ENCODE assay signal across 19 cellular contexts in the genomic region with DNA sequence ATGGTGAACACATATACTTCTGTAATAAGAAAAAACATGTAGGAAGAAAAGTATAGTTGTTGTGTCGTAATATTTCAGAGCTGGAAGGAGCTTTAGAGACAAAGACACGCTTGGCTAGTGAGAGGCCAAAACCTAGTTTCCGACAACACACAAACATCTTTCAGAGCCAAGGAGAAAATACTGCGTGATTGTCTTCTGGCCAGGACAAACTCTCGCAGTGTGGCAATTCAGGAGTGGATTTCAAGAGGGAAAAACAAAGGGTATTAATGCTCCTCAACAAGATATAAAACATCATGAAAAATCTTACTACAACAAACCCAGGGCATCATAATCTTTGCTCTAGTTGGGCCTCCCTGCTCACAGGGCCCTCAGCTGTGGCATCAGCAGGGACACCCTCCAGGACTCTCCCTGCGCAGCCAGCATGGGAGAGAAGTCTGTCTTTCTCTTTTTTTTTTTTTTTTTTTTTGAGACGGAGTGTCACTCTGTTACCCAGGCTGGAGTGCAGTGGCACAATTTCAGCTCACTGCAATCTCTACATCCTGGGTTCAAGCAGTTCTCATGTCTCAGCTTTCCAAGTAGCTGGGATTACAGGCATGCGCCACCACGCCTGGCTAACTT.
"Had no signal": no experiment of that assay in that cellular context is flagged by ENCODE, and none has a peak within 500 bp of the region (broad histone marks: within the 10 kb centered on the region; RNA-seq: fewer than 3 reads in every experiment).

No MANE protein-coding gene starts in this region.

- H3K27me3 Mint-ChIP-seq: activated CD4-positive, alpha-beta memory T cell treated with anti-CD3 and anti-CD28 coated beads, Interleukin-2, amount 10 ng/mL, durations not matched to agents 7 days and 5 days; activated CD4-positive, alpha-beta T cell treated with anti-CD3 and anti-CD28 coated beads for 36 hours; activated naive CD8-positive, alpha-beta T cell treated with anti-CD3 and anti-CD28 coated beads, Interleukin-2, amount 10 ng/mL, durations not matched to agents 7 days and 5 days; stimulated activated naive B cell treated with anti-CD40 and anti-IgM and Interleukin-4, amounts not matched to agents 10 μg/mL and 1 μg/mL and 100 μg/mL, for 72 hours had no signal

- H3K4me1 Mint-ChIP-seq: activated CD4-positive, alpha-beta memory T cell treated with anti-CD3 and anti-CD28 coated beads, Interleukin-2, amount 10 ng/mL, durations not matched to agents 7 days and 5 days; activated CD4-positive, alpha-beta T cell treated with anti-CD3 and anti-CD28 coated beads for 36 hours; activated naive CD8-positive, alpha-beta T cell treated with anti-CD3 and anti-CD28 coated beads, Interleukin-2, amount 10 ng/mL, durations not matched to agents 7 days and 5 days; nephron had no signal

- H3K36me3 Mint-ChIP-seq: activated naive CD8-positive, alpha-beta T cell treated with anti-CD3 and anti-CD28 coated beads, Interleukin-2, amount 10 ng/mL, durations not matched to agents 7 days and 5 days; stimulated activated naive B cell treated with anti-CD40 and anti-IgM and Interleukin-4, amounts not matched to agents 10 μg/mL and 1 μg/mL and 100 μg/mL, for 72 hours had no signal

- H3K79me2 ChIP-seq: hepatocyte had no signal

- H3K4me1 ChIP-seq: breast epithelium, esophagus squamous epithelium, gastroesophageal sphincter, upper lobe of left lung had no signal

- H2AFZ ChIP-seq: hepatocyte had no signal

- DNase-seq: activated CD4-positive, alpha-beta memory T cell treated with anti-CD3 and anti-CD28 coated beads, Interleukin-2, amount 10 ng/mL, durations not matched to agents 7 days and 5 days; activated CD4-positive, alpha-beta T cell treated with anti-CD3 and anti-CD28 coated beads for 36 hours; activated gamma-delta T cell; activated naive CD8-positive, alpha-beta T cell treated with anti-CD3 and anti-CD28 coated beads, Interleukin-2, amount 10 ng/mL, durations not matched to agents 7 days and 5 days; activated T-cell treated with anti-CD3 and anti-CD28 coated beads, Interleukin-2, amount 50 U/mL, for 48 hours; aorta; esophagus squamous epithelium; mucosa of descending colon; ovary; stimulated activated naive B cell treated with anti-CD40 and anti-IgM and Interleukin-4, amounts not matched to agents 10 μg/mL and 1 μg/mL and 100 μg/mL, for 72 hours; T-helper 1 cell; upper lobe of left lung had no signal

- H3K4me3 ChIP-seq: breast epithelium, esophagus squamous epithelium, gastroesophageal sphincter, hepatocyte, lung, mucosa of descending colon, ovary, smooth muscle cell, upper lobe of left lung had no signal

- H3K27me3 ChIP-seq: breast epithelium, esophagus squamous epithelium, gastroesophageal sphincter, hepatocyte, ovary, upper lobe of left lung had no signal

- H3K27ac Mint-ChIP-seq: activated CD4-positive, alpha-beta memory T cell treated with anti-CD3 and anti-CD28 coated beads, Interleukin-2, amount 10 ng/mL, durations not matched to agents 7 days and 5 days; activated CD4-positive, alpha-beta T cell treated with anti-CD3 and anti-CD28 coated beads for 36 hours; activated naive CD8-positive, alpha-beta T cell treated with anti-CD3 and anti-CD28 coated beads, Interleukin-2, amount 10 ng/mL, durations not matched to agents 7 days and 5 days; nephron; stimulated activated naive B cell treated with anti-CD40 and anti-IgM and Interleukin-4, amounts not matched to agents 10 μg/mL and 1 μg/mL and 100 μg/mL, for 72 hours had no signal

- H3K9me3 ChIP-seq: breast epithelium, esophagus squamous epithelium, gastroesophageal sphincter, mucosa of descending colon, ovary, upper lobe of left lung had no signal

- H3K36me3 ChIP-seq: breast epithelium, esophagus squamous epithelium, gastroesophageal sphincter, ovary, upper lobe of left lung had no signal

- H3K9me3 Mint-ChIP-seq: activated CD4-positive, alpha-beta memory T cell treated with anti-CD3 and anti-CD28 coated beads, Interleukin-2, amount 10 ng/mL, durations not matched to agents 7 days and 5 days; activated naive CD8-positive, alpha-beta T cell treated with anti-CD3 and anti-CD28 coated beads, Interleukin-2, amount 10 ng/mL, durations not matched to agents 7 days and 5 days had no signal

- ATAC-seq: activated CD4-positive, alpha-beta T cell treated with anti-CD3 and anti-CD28 coated beads for 36 hours; gastroesophageal sphincter; mucosa of descending colon; stimulated activated naive B cell treated with anti-CD40 and anti-IgM and Interleukin-4, amounts not matched to agents 10 μg/mL and 1 μg/mL and 100 μg/mL, for 72 hours had no signal

- H3K27ac ChIP-seq: esophagus squamous epithelium, gastroesophageal sphincter, hepatocyte, ovary, upper lobe of left lung, VCaP had no signal

- H3K4me2 ChIP-seq: hepatocyte, smooth muscle cell had no signal

- H3K4me3 Mint-ChIP-seq: activated CD4-positive, alpha-beta memory T cell treated with anti-CD3 and anti-CD28 coated beads, Interleukin-2, amount 10 ng/mL, durations not matched to agents 7 days and 5 days; activated CD4-positive, alpha-beta T cell treated with anti-CD3 and anti-CD28 coated beads for 36 hours; activated naive CD8-positive, alpha-beta T cell treated with anti-CD3 and anti-CD28 coated beads, Interleukin-2, amount 10 ng/mL, durations not matched to agents 7 days and 5 days; nephron; stimulated activated naive B cell treated with anti-CD40 and anti-IgM and Interleukin-4, amounts not matched to agents 10 μg/mL and 1 μg/mL and 100 μg/mL, for 72 hours had no signal
